ENCODE assay signal across 8 cellular contexts in genomic region chr1:66271216-66271903, GRCh38.
DNase-seq lines count a peak whose midpoint lies in the region; ATAC-seq and TF ChIP-seq lines count a peak whose summit lies in the region.

No MANE protein-coding gene starts in this region.

- TF ChIP-seq CTCF in H9 (conservative IDR thresholded peaks at IDR 0.05) = no peak
- TF ChIP-seq CTCF in Panc1 (IDR thresholded peaks at IDR 0.05) = no peak
- no peak for TF ChIP-seq CTCF in brain (conservative IDR thresholded peaks at IDR 0.05)
- no peak for TF ChIP-seq CTCF in sigmoid colon (IDR thresholded peaks at IDR 0.05)

- no peak overlapping the region for H4K91ac ChIP-seq in H9 (ENCODE audit: insufficient read length, low read depth, low read length)

- no peak overlapping the region for H3K23ac ChIP-seq in H9 (ENCODE audit: insufficient read length, low read depth, low read length)

- no TSS peak for BruUV-seq in Panc1 (replicated peaks; lab: Mats Ljungman, UMichigan)

- H3K9ac ChIP-seq in H9 (ENCODE audit: extremely low read depth, insufficient read length, low read length) = no peak overlapping the region

- TF ChIP-seq EP300 in sigmoid colon (IDR thresholded peaks at IDR 0.05) = peak; percentile 88 to 99 (median 98)

- H3K4ac ChIP-seq in H9 (ENCODE audit: low read depth, low read length) = no peak overlapping the region

- H3K4me3 Mint-ChIP-seq in H9 = no peak overlapping the region
- H3K4me3 Mint-ChIP-seq in brain = peak overlapping the region; percentile 62 to 79 (median 71)

- no peak overlapping the region for H3K4me3 ChIP-seq in Panc1 (ENCODE audit: low read depth in 2 of 2, low read length in 2 of 2)
- no peak overlapping the region for H3K4me3 ChIP-seq in iPS DF 6.9 (ENCODE audit: low read length)
- peak overlapping the region in 3 of 4 donors; percentile 7 to 31 (median 26) for H3K4me3 ChIP-seq in sigmoid colon

- POLR2A ChIA-PET in Panc1 (lab: Charles Lee) = no interaction called here

- peak; percentile 78 for DNase-seq in AG08396 (ENCODE audit: low spot score)
- DNase-seq in H9 = peak; percentile 34
- peak; percentile 86 for DNase-seq in Panc1 (ENCODE audit: low read depth, low spot score)
- DNase-seq in iPS DF 6.9 (ENCODE audit: low read depth, low spot score) = peak; percentile 35
- peak; percentile 96 for DNase-seq in sigmoid colon

- no peaks in the 10 kb centered on the region for H3K9me3 ChIP-seq in H9 (ENCODE audit: control insufficient read depth, low read depth, low read length)
- no peaks in the 10 kb centered on the region for H3K9me3 ChIP-seq in Panc1 (ENCODE audit: control insufficient read depth, insufficient read depth, low read depth, low read length)
- H3K9me3 ChIP-seq in iPS DF 6.9 (ENCODE audit: control insufficient read depth, insufficient read depth, low read length) = no peaks in the 10 kb centered on the region
- no peaks in the 10 kb centered on the region for H3K9me3 ChIP-seq in sigmoid colon

- CTCF ChIA-PET in Panc1 (lab: Charles Lee) = interaction anchor here (0.5 kb wide), 1 partner anchor 146 kb away, joined by 3 read pairs; no protein-coding TSS in a partner anchor

- H3K4me1 ChIP-seq in H9 (ENCODE audit: insufficient read depth, low read length) = peaks cover 10% of the 10 kb centered on the region
- H3K4me1 ChIP-seq in Panc1 (ENCODE audit: control insufficient read depth, insufficient read depth, low read length) = no peaks in the 10 kb centered on the region; the same call in 1 of the 2 replicates
- H3K4me1 ChIP-seq in iPS DF 6.9 (ENCODE audit: control insufficient read depth, insufficient read depth, low read length) = peaks cover 3% of the 10 kb centered on the region; the same call in 1 of the 2 replicates
- peaks cover 0 to 69% (median 39%) of the 10 kb centered on the region in 4 donors for H3K4me1 ChIP-seq in sigmoid colon

- H3K18ac ChIP-seq in H9 (ENCODE audit: insufficient read length, low read depth, low read length) = no peak overlapping the region

- H3K27me3 ChIP-seq in H9 (ENCODE audit: insufficient read depth, low read length) (no peaks in the 10 kb centered on the region), Panc1 (ENCODE audit: control insufficient read depth, insufficient read depth, low read length) (no peaks in the 10 kb centered on the region), iPS DF 6.9 (ENCODE audit: control insufficient read depth, insufficient read depth, low read length) (no peaks in the 10 kb centered on the region), sigmoid colon (no peaks in the 10 kb centered on the region)

- H3K27ac ChIP-seq in H9 (ENCODE audit: insufficient read length, low read depth, low read length) = no peak overlapping the region
- H3K27ac ChIP-seq in Panc1 (ENCODE audit: low read length) = no peak overlapping the region
- no peak overlapping the region for H3K27ac ChIP-seq in iPS DF 6.9 (ENCODE audit: low read length)
- H3K27ac ChIP-seq in sigmoid colon = peak overlapping the region; percentile 79 to 87 (median 85)

- no peak overlapping the region for H2BK120ac ChIP-seq in H9 (ENCODE audit: low read depth, low read length, poor library complexity, severe bottlenecking)

- H2BK12ac ChIP-seq in H9 (ENCODE audit: insufficient read length, low read depth, low read length) = no peak overlapping the region

- no peak overlapping the region for H4K8ac ChIP-seq in H9 (replicated peaks; ENCODE audit: insufficient read length, low read depth, low read length)

- peak overlapping the region; percentile 32 for H3K4me2 ChIP-seq in H9 (ENCODE audit: insufficient read depth, insufficient read length, low read length)

- H3K27ac Mint-ChIP-seq in H9 = 0 out of 7 replicates have a peak overlapping the region, but pooled peaks of 1 of the 3 experiments have one; percentile 23
- peak overlapping the region; percentile 67 to 98 (median 94) for H3K27ac Mint-ChIP-seq in brain

- no peaks in the 10 kb centered on the region for H3K23me2 ChIP-seq in H9 (ENCODE audit: insufficient read length, low read depth, low read length, poor library complexity, severe bottlenecking)

- H3K4me1 Mint-ChIP-seq in H9 = peaks cover 31 to 36% of the 10 kb centered on the region in 2 experiments
- peaks cover 90% of the 10 kb centered on the region for H3K4me1 Mint-ChIP-seq in brain

- no peaks in the 10 kb centered on the region for H4K20me1 ChIP-seq in H9 (ENCODE audit: control insufficient read depth, insufficient read depth, insufficient read length)

- H2BK20ac ChIP-seq in H9 (ENCODE audit: low read depth, low read length, poor library complexity, severe bottlenecking) = no peak overlapping the region

- H4K5ac ChIP-seq in H9 (ENCODE audit: insufficient read length, low read depth, low read length) = peak overlapping the region; percentile 34

- H3K36me3 Mint-ChIP-seq in H9 (ENCODE audit: insufficient read depth in 1 of 3, low read depth in 3 of 3) = no peaks in the 10 kb centered on the region
- H3K36me3 Mint-ChIP-seq in brain = peaks cover 12% of the 10 kb centered on the region

- no peak for TF ChIP-seq POLR2A in sigmoid colon (IDR thresholded peaks at IDR 0.05)

- H3K9me3 Mint-ChIP-seq in H9 = no peaks in the 10 kb centered on the region
- no peaks in the 10 kb centered on the region for H3K9me3 Mint-ChIP-seq in brain

- H3K79me1 ChIP-seq in H9 (ENCODE audit: insufficient read depth, low read depth, low read length, poor library complexity, severe bottlenecking) = no peaks in the 10 kb centered on the region

- H2AK5ac ChIP-seq in H9 (ENCODE audit: insufficient read length, low read length) = no peak overlapping the region

- H2BK5ac ChIP-seq in H9 (ENCODE audit: insufficient read length, low read length) = no peak overlapping the region

- H2BK15ac ChIP-seq in H9 (ENCODE audit: low read depth, low read length) = no peak overlapping the region

- ATAC-seq in Panc1 = peak; percentile 45; the same call in 1 of the 2 replicates
- no peak for ATAC-seq in GM19023 (IDR thresholded peaks at IDR 0.05; ENCODE audit: unreplicated experiment)
- no peak for ATAC-seq in GM18909 (IDR thresholded peaks at IDR 0.05; ENCODE audit: poor library complexity, unreplicated experiment)

- peak overlapping the region; percentile 61 for H2AFZ ChIP-seq in H9 (ENCODE audit: low read length)

- no CpG with 5 or more reads among the region's 8 CpGs for WGBS in H9 (ENCODE audit: extremely low coverage, insufficient read length, low lambda C conversion rate)
- no CpG with 5 or more reads among the region's 8 CpGs for WGBS in iPS DF 6.9 (ENCODE audit: insufficient coverage, insufficient read length)
- WGBS in sigmoid colon, 2 donors = 10 to 31% methylated on average over 8 of the region's 8 CpGs

- H3K36me3 ChIP-seq in Panc1 (ENCODE audit: control insufficient read depth, insufficient read depth, low read length) (no peaks in the 10 kb centered on the region), iPS DF 6.9 (ENCODE audit: control insufficient read depth, insufficient read depth, low read length) (no peaks in the 10 kb centered on the region), sigmoid colon (no peaks in the 10 kb centered on the region)

- no peak overlapping the region for H3K14ac ChIP-seq in H9 (ENCODE audit: insufficient read depth, low read length)

- in situ Hi-C loops in Panc1 (cut with HindIII; ENCODE audit: low pct_unique_long_range_greater_than_20kb, low sequenced_read_pairs) = no loop called here

- H3K27me3 Mint-ChIP-seq in H9 (ENCODE audit: low read depth) (no peaks in the 10 kb centered on the region), brain (peaks cover 6% of the 10 kb centered on the region)

- no peak overlapping the region for H3K56ac ChIP-seq in H9 (ENCODE audit: insufficient read length, low read depth, low read length)

- H3T11ph ChIP-seq in H9 (ENCODE audit: low read length) = no peak overlapping the region

- no peaks in the 10 kb centered on the region for H3K79me2 ChIP-seq in H9 (ENCODE audit: insufficient read depth, low read length)

- intact Hi-C loops in Panc1 (cut with micrococcal nuclease; ENCODE audit: unreplicated experiment) (no loop called here), sigmoid colon (cut with DNase I) (loop anchor here (1.0 to 5.0 kb wide), 2 partner anchors 60 to 176 kb away; no protein-coding TSS in a partner anchor)

Comparison
In these comparisons a context has a peak if more than half of its experiments do, and no peak if none do; other contexts are left out.
1. DNase-seq: peak in every context shown above with its lines; median percentile 96 in sigmoid colon; 86 in Panc1; 78 in AG08396; 35 in iPS DF 6.9; 34 in H9.
2. H3K27ac ChIP-seq: peak in sigmoid colon (4 of 4); none in H9 (single experiment), Panc1 (single experiment) and iPS DF 6.9 (single experiment).
3. H3K4me3 Mint-ChIP-seq: peak in brain (5 of 5); none in H9 (0 of 2).
4. H3K4me3 ChIP-seq: peak in sigmoid colon (3 of 4); none in Panc1 (0 of 2) and iPS DF 6.9 (single experiment).